2 cellular contexts compared by ENCODE assay signal in genomic region chr1:147245129-147245528, GRCh38.
TF ChIP-seq lines count a peak whose summit lies in the region.

No MANE protein-coding gene starts in this region.

TF ChIP-seq in SK-N-SH, 30 proteins besides CTCF, POLR2A, EP300 and RAD21 (continued from another document):
- no peak for TF ChIP-seq NFIC (IDR thresholded peaks at IDR 0.05; ENCODE audit: borderline replicate concordance)
- TF ChIP-seq FOXM1 (IDR thresholded peaks at IDR 0.05; ENCODE audit: low read depth): no peak
- TF ChIP-seq MAX (IDR thresholded peaks at IDR 0.05; ENCODE audit: low read depth): no peak
- no peak for TF ChIP-seq TAF1 (IDR thresholded peaks at IDR 0.05; ENCODE audit: borderline replicate concordance, low read depth, low read length)

TF ChIP-seq in SK-N-SH treated with all-trans-retinoic acid at 6 μM for 48 hours, 23 proteins besides CTCF, POLR2A, EP300 and RAD21 (continued from another document):
- TF ChIP-seq TCF4 (CRISPR knock-in tag; IDR thresholded peaks at IDR 0.05; ENCODE audit: borderline replicate concordance): no peak
- TF ChIP-seq POU6F1 (CRISPR knock-in tag; IDR thresholded peaks at IDR 0.05; ENCODE audit: borderline replicate concordance, low read depth): no peak
- no peak for TF ChIP-seq ARNTL (CRISPR knock-in tag; IDR thresholded peaks at IDR 0.05; ENCODE audit: borderline replicate concordance, low read depth)
- TF ChIP-seq ZC3H10 (CRISPR knock-in tag; IDR thresholded peaks at IDR 0.05): no peak
- no peak for TF ChIP-seq GLIS3 (CRISPR knock-in tag; IDR thresholded peaks at IDR 0.05)
- no peak for TF ChIP-seq ZNF565 (CRISPR knock-in tag; conservative IDR thresholded peaks at IDR 0.05; ENCODE audit: low read depth)
- TF ChIP-seq BACH2 (CRISPR knock-in tag; IDR thresholded peaks at IDR 0.05; ENCODE audit: borderline replicate concordance): no peak
- TF ChIP-seq ESRRG (CRISPR knock-in tag; IDR thresholded peaks at IDR 0.05): no peak
- no peak for TF ChIP-seq CREB5 (CRISPR knock-in tag; IDR thresholded peaks at IDR 0.05; ENCODE audit: low read depth)
- TF ChIP-seq SNAI2 (CRISPR knock-in tag; IDR thresholded peaks at IDR 0.05): no peak
- TF ChIP-seq PPARA (CRISPR knock-in tag; IDR thresholded peaks at IDR 0.05; ENCODE audit: borderline replicate concordance): no peak
